In genomic region chr14:99688629-99689028, GRCh38 we compare ENCODE assay signal across 21 cellular contexts. TPM values are rescaled to one million over a fixed set of nuclear protein-coding genes. Genes with fewer than 3 reads are reported as not detected.
DNase-seq lines count a peak whose midpoint lies in the region; ATAC-seq and TF ChIP-seq lines count a peak whose summit lies in the region.
"Had no signal": no experiment of that assay in that cellular context is flagged by ENCODE, and none has a peak within 500 bp of the region (broad histone marks: within the 10 kb centered on the region; RNA-seq: fewer than 3 reads in every experiment).

No MANE protein-coding gene starts in this region.

- TF ChIP-seq CTCF in right atrium auricular region (IDR thresholded peaks at IDR 0.05): no peak
- TF ChIP-seq CTCF in endodermal cell (conservative IDR thresholded peaks at IDR 0.05): no peak

- H3K9ac ChIP-seq in endodermal cell (ENCODE audit: extremely low read depth, low read length, poor library complexity, severe bottlenecking): no peak overlapping the region

- no peak overlapping the region for H3K4me3 Mint-ChIP-seq in endodermal cell
- H3K4me3 Mint-ChIP-seq: CD4-positive, alpha-beta T cell had no signal

- H3K9me3 Mint-ChIP-seq in endodermal cell: no peaks in the 10 kb centered on the region
- H3K9me3 Mint-ChIP-seq: CD4-positive, alpha-beta T cell had no signal

- H3K4me3 ChIP-seq in right atrium auricular region (no peak overlapping the region), endodermal cell (ENCODE audit: low read length) (no peak overlapping the region), aorta (ENCODE audit: low read length in 2 of 2) (no peak overlapping the region)
- H3K4me3 ChIP-seq: MG63 had no signal

- H3K9me3 ChIP-seq in right atrium auricular region: no peaks in the 10 kb centered on the region
- no peaks in the 10 kb centered on the region for H3K9me3 ChIP-seq in endodermal cell (ENCODE audit: control insufficient read depth, low read length)
- no peaks in the 10 kb centered on the region for H3K9me3 ChIP-seq in aorta (ENCODE audit: control insufficient read depth, low read length)
- H3K9me3 ChIP-seq: MG63 had no signal

- ATAC-seq in left cardiac atrium: no peak
- ATAC-seq in aorta (ENCODE audit: low FRiP score): no peak

- DNase-seq in right atrium auricular region (ENCODE audit: low spot score) (peak; percentile 23), left cardiac atrium (no peak), endodermal cell (peak; percentile 45), mesenteric fat pad (ENCODE audit: low spot score) (peak; percentile 68), aorta (peak; percentile 36 to 53), HPDE6-E6E7 (ENCODE audit: extremely low spot score) (no peak), A172 (ENCODE audit: low spot score) (no peak)
- DNase-seq in activated naive CD4-positive, alpha-beta T cell (lab: John Stamatoyannopoulos, UW): no peak
- DNase-seq: ACHN; CD4-positive, alpha-beta T cell; DMS53; HCEC 1CT; IMR-90; Karpas-422; MG63; NCI-H1092; NCI-H2227 treated with DMSO at 0.1 percent for 48 hours; NCI-H526; SIG-M5 had no signal

- H3K36me3 ChIP-seq in right atrium auricular region (no peaks in the 10 kb centered on the region), endodermal cell (ENCODE audit: control insufficient read depth, insufficient read depth, low read length) (no peaks in the 10 kb centered on the region), aorta (ENCODE audit: control insufficient read depth in 1 of 2, insufficient read depth in 2 of 2, low read length in 1 of 2) (no peaks in the 10 kb centered on the region)
- H3K36me3 ChIP-seq: MG63 had no signal

- H3K27me3 ChIP-seq in right atrium auricular region (no peaks in the 10 kb centered on the region), endodermal cell (ENCODE audit: control insufficient read depth, insufficient read depth, low read length, poor library complexity, severe bottlenecking) (peaks cover 22% of the 10 kb centered on the region), aorta (ENCODE audit: control insufficient read depth in 1 of 2, insufficient read depth in 2 of 2, low read length in 1 of 2) (no peaks in the 10 kb centered on the region)
- H3K27me3 ChIP-seq: MG63 had no signal

- H3K27ac Mint-ChIP-seq in endodermal cell: no peak overlapping the region
- H3K27ac Mint-ChIP-seq: CD4-positive, alpha-beta T cell had no signal

- H3K27me3 Mint-ChIP-seq in endodermal cell (ENCODE audit: insufficient read depth): peaks cover 22% of the 10 kb centered on the region

- no peaks in the 10 kb centered on the region for H3K36me3 Mint-ChIP-seq in endodermal cell (ENCODE audit: low read depth)

- intact Hi-C loops in left cardiac atrium (cut with DNase I) (no loop called here), aorta (cut with DNase I) (loop anchor here in 1 of 2 donors (10.0 kb wide), 1 partner anchor 526 kb away; no protein-coding TSS in a partner anchor)

- no peak overlapping the region for H3K27ac ChIP-seq in right atrium auricular region
- no peak overlapping the region for H3K27ac ChIP-seq in endodermal cell (ENCODE audit: low read depth, low read length)
- no peak overlapping the region for H3K27ac ChIP-seq in aorta (ENCODE audit: low read depth in 1 of 2, low read length in 2 of 2)

- 95 to 98% methylated on average over 8 to 11 of the region's 11 CpGs for WGBS in endodermal cell (ENCODE audit: insufficient coverage in 1 of 2, insufficient read length in 1 of 2), 2 experiments
- WGBS in aorta, 2 donors: 81 to 88% methylated on average over 11 of the region's 11 CpGs

- peaks cover 10% of the 10 kb centered on the region for H3K4me1 Mint-ChIP-seq in endodermal cell

- H3K4me1 ChIP-seq in right atrium auricular region: peaks cover 0 to 6% of the 10 kb centered on the region in 2 donors
- H3K4me1 ChIP-seq in endodermal cell (ENCODE audit: control insufficient read depth, insufficient read depth, low read length): peaks cover 3% of the 10 kb centered on the region
- no peaks in the 10 kb centered on the region for H3K4me1 ChIP-seq in aorta (ENCODE audit: control insufficient read depth in 1 of 2, insufficient read depth in 2 of 2, low read length in 2 of 2)

RNA-seq across cellular contexts. Expression of gene CYP46A1, which starts 4.5 kb away (rescaled TPM):
- total RNA-seq in right atrium auricular region (1 to 10 TPM; 1.4 to 6.9 TPM), left cardiac atrium (1 to 10 TPM; 4.1 to 4.7 TPM), endodermal cell (under 1 TPM; 0.55 to 0.57 TPM), mesenteric fat pad (3.1 TPM), aorta (1 to 10 TPM in 1 of 2 donors, under 1 TPM in 1; 0.68 to 3.7 TPM)
- 4.1 TPM for polyA plus RNA-seq in endodermal cell (2013, experiment 1 of 2)
- 4.8 TPM for polyA plus RNA-seq in endodermal cell (2013, experiment 2 of 2)
- polyA plus RNA-seq in aorta: under 1 TPM in 1 of 2 donors, not detected in 1; 0.97 TPM
- total RNA-seq in A172 (2014; rRNA removed; shearing (Covaris generic)): 0.12 and 0.96 TPM in 2 replicates
- total RNA-seq: HT1080, RPMI7951 had no signal

RNA-seq across cellular contexts. Expression of gene HHIPL1, which starts 43.7 kb away (rescaled TPM):
- total RNA-seq in right atrium auricular region (1 to 10 TPM; 1.8 to 2.4 TPM), left cardiac atrium (1 to 10 TPM; 2.1 to 2.6 TPM), endodermal cell (1 to 10 TPM; 3.0 to 3.4 TPM), mesenteric fat pad (3.8 TPM), aorta (1 to 10 TPM; 2.5 to 7.7 TPM)
- polyA plus RNA-seq in endodermal cell (2013, experiment 1 of 2): 1.8 TPM
- polyA plus RNA-seq in endodermal cell (2013, experiment 2 of 2): 2.3 TPM
- polyA plus RNA-seq in aorta: under 1 TPM; 0.51 to 0.63 TPM
- not detected in 2 replicates for total RNA-seq in A172 (2014; rRNA removed; shearing (Covaris generic))
- total RNA-seq: CD4-positive, alpha-beta T cell; HT1080 had no signal

Comparison
In these comparisons a context has a peak if more than half of its experiments do, and no peak if none do; other contexts are left out.
1. DNase-seq: peak in right atrium auricular region (single experiment), endodermal cell (single experiment), mesenteric fat pad (single experiment) and aorta (2 of 2); none in left cardiac atrium (single experiment), HPDE6-E6E7 (single experiment), activated naive CD4-positive, alpha-beta T cell (0 of 4) and A172 (single experiment).